ENCODE assay signal across 28 cellular contexts in the genomic region with DNA sequence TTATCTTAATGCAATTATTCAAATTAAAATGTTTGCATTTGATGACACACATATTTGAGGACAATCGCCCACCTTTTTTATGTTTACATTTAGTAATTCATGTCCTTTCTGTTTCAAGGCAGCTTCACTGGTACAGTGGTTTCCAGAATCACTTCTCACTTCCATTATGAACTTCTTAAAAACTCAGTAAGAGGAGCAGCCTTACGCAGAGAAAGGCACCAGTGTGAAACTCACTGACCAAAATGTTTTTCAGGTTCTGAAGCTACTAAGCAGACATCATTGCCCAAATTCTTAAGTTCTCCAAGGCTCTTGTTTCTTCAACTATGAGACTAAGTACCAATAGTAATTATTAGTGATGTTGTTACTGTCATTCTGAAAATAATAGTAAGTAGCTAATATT.
"Had no signal": no experiment of that assay in that cellular context is flagged by ENCODE, and none has a peak within 500 bp of the region (broad histone marks: within the 10 kb centered on the region; RNA-seq: fewer than 3 reads in every experiment).

No MANE protein-coding gene starts in this region.

- H3K27ac ChIP-seq: ascending aorta, breast epithelium, cardiac muscle cell, colonic mucosa, epithelial cell of prostate, esophagus squamous epithelium, gastroesophageal sphincter had no signal

- H3K9me3 ChIP-seq: ascending aorta, breast epithelium, colonic mucosa, gastroesophageal sphincter had no signal

- H3K27ac Mint-ChIP-seq: activated CD4-positive, alpha-beta memory T cell treated with anti-CD3 and anti-CD28 coated beads, Interleukin-2, amount 10 ng/mL, durations not matched to agents 7 days and 5 days; activated CD4-positive, alpha-beta T cell treated with anti-CD3 and anti-CD28 coated beads, Interleukin-2, amount 10 ng/mL, durations not matched to agents 7 days and 5 days; activated naive CD4-positive, alpha-beta T cell treated with anti-CD3 and anti-CD28 coated beads, Interleukin-2, amount 10 ng/mL, durations not matched to agents 7 days and 5 days; activated naive CD4-positive, alpha-beta T cell treated with anti-CD3 and anti-CD28 coated beads, Interleukin-2, amount 50 U/mL, for 72 hours; activated naive CD8-positive, alpha-beta T cell treated with anti-CD3 and anti-CD28 coated beads, Interleukin-2, amount 10 ng/mL, durations not matched to agents 7 days and 5 days; activated T-cell treated with anti-CD3 and anti-CD28 coated beads, Interleukin-2, amount 50 U/mL, for 24 hours; activated T-cell treated with anti-CD3 and anti-CD28 coated beads, Interleukin-2, amount 50 U/mL, for 72 hours; brain; WTC11 had no signal

- H3K4me3 ChIP-seq: ascending aorta, breast epithelium, cardiac muscle cell, colonic mucosa, esophagus squamous epithelium, gastroesophageal sphincter had no signal

- DNase-seq: activated CD4-positive, alpha-beta memory T cell treated with anti-CD3 and anti-CD28 coated beads, Interleukin-2, amount 10 ng/mL, durations not matched to agents 7 days and 5 days; activated CD4-positive, alpha-beta T cell treated with anti-CD3 and anti-CD28 coated beads for 1 hour; activated CD4-positive, alpha-beta T cell treated with anti-CD3 and anti-CD28 coated beads for 4 hours; activated CD4-positive, alpha-beta T cell treated with anti-CD3 and anti-CD28 coated beads, Interleukin-2, amount 10 ng/mL, durations not matched to agents 7 days and 5 days; activated CD4-positive, alpha-beta T cell treated with anti-CD3 and anti-CD28 coated beads, Interleukin-2, amount 50 U/mL, for 4 hours; activated CD8-positive, alpha-beta memory T cell treated with anti-CD3 and anti-CD28 coated beads, Interleukin-2, amount 50 U/mL, for 48 hours; activated gamma-delta T cell; activated naive CD4-positive, alpha-beta T cell; activated naive CD4-positive, alpha-beta T cell treated with anti-CD3 and anti-CD28 coated beads, Interleukin-2, amount 10 ng/mL, durations not matched to agents 7 days and 5 days; activated naive CD8-positive, alpha-beta T cell treated with anti-CD3 and anti-CD28 coated beads, Interleukin-2, amount 10 ng/mL, durations not matched to agents 7 days and 5 days; activated T-cell treated with anti-CD3 and anti-CD28 coated beads for 4 hours; activated T-cell treated with anti-CD3 and anti-CD28 coated beads, Interleukin-2, amount 50 U/mL, for 24 hours; activated T-cell treated with anti-CD3 and anti-CD28 coated beads, Interleukin-2, amount 50 U/mL, for 72 hours; central memory CD4-positive, alpha-beta T cell; cerebellar nuclear complex; colonic mucosa; effector CD4-positive, alpha-beta T cell; esophagus squamous epithelium; foreskin melanocyte; T-helper 2 cell had no signal

- H3K4me1 ChIP-seq: breast epithelium, colonic mucosa, esophagus squamous epithelium had no signal

- H3K27me3 Mint-ChIP-seq: activated CD4-positive, alpha-beta memory T cell treated with anti-CD3 and anti-CD28 coated beads, Interleukin-2, amount 10 ng/mL, durations not matched to agents 7 days and 5 days; activated CD4-positive, alpha-beta T cell treated with anti-CD3 and anti-CD28 coated beads, Interleukin-2, amount 10 ng/mL, durations not matched to agents 7 days and 5 days; activated naive CD4-positive, alpha-beta T cell treated with anti-CD3 and anti-CD28 coated beads, Interleukin-2, amount 10 ng/mL, durations not matched to agents 7 days and 5 days; activated naive CD8-positive, alpha-beta T cell treated with anti-CD3 and anti-CD28 coated beads, Interleukin-2, amount 10 ng/mL, durations not matched to agents 7 days and 5 days; activated T-cell treated with anti-CD3 and anti-CD28 coated beads, Interleukin-2, amount 50 U/mL, for 24 hours; brain had no signal

- H3K27me3 ChIP-seq: ascending aorta, breast epithelium, cardiac muscle cell, colonic mucosa, esophagus squamous epithelium, gastroesophageal sphincter had no signal

- ATAC-seq: activated naive CD4-positive, alpha-beta T cell treated with anti-CD3 and anti-CD28 coated beads, Interleukin-2, amount 50 U/mL, for 72 hours; activated T-cell treated with anti-CD3 and anti-CD28 coated beads, Interleukin-2, amount 50 U/mL, for 72 hours; gastroesophageal sphincter; WTC11 had no signal

- H3K4me1 Mint-ChIP-seq: activated CD4-positive, alpha-beta memory T cell treated with anti-CD3 and anti-CD28 coated beads, Interleukin-2, amount 10 ng/mL, durations not matched to agents 7 days and 5 days; activated CD4-positive, alpha-beta T cell treated with anti-CD3 and anti-CD28 coated beads, Interleukin-2, amount 10 ng/mL, durations not matched to agents 7 days and 5 days; activated naive CD4-positive, alpha-beta T cell treated with anti-CD3 and anti-CD28 coated beads, Interleukin-2, amount 10 ng/mL, durations not matched to agents 7 days and 5 days; activated naive CD8-positive, alpha-beta T cell treated with anti-CD3 and anti-CD28 coated beads, Interleukin-2, amount 10 ng/mL, durations not matched to agents 7 days and 5 days; brain had no signal

- H3K4me3 Mint-ChIP-seq: activated CD4-positive, alpha-beta memory T cell treated with anti-CD3 and anti-CD28 coated beads, Interleukin-2, amount 10 ng/mL, durations not matched to agents 7 days and 5 days; activated CD4-positive, alpha-beta T cell treated with anti-CD3 and anti-CD28 coated beads, Interleukin-2, amount 10 ng/mL, durations not matched to agents 7 days and 5 days; activated naive CD4-positive, alpha-beta T cell treated with anti-CD3 and anti-CD28 coated beads, Interleukin-2, amount 10 ng/mL, durations not matched to agents 7 days and 5 days; activated naive CD8-positive, alpha-beta T cell treated with anti-CD3 and anti-CD28 coated beads, Interleukin-2, amount 10 ng/mL, durations not matched to agents 7 days and 5 days; activated T-cell treated with anti-CD3 and anti-CD28 coated beads, Interleukin-2, amount 50 U/mL, for 24 hours; activated T-cell treated with anti-CD3 and anti-CD28 coated beads, Interleukin-2, amount 50 U/mL, for 72 hours; brain; WTC11 had no signal

- H3K36me3 Mint-ChIP-seq: activated naive CD4-positive, alpha-beta T cell treated with anti-CD3 and anti-CD28 coated beads, Interleukin-2, amount 10 ng/mL, durations not matched to agents 7 days and 5 days; activated naive CD4-positive, alpha-beta T cell treated with anti-CD3 and anti-CD28 coated beads, Interleukin-2, amount 50 U/mL, for 72 hours; activated naive CD8-positive, alpha-beta T cell treated with anti-CD3 and anti-CD28 coated beads, Interleukin-2, amount 10 ng/mL, durations not matched to agents 7 days and 5 days; brain had no signal

- H3K36me3 ChIP-seq: ascending aorta, breast epithelium, cardiac muscle cell, colonic mucosa, esophagus squamous epithelium, gastroesophageal sphincter had no signal
